1 cellular context compared by ENCODE assay signal in genomic region chr10:93393231-93393630, GRCh38.
TF ChIP-seq lines count a peak whose summit lies in the region.

No MANE protein-coding gene starts in this region.

TF ChIP-seq in HCT116, 20 proteins besides CTCF, POLR2A, EP300 and RAD21 (continued from another document):
- no peak for TF ChIP-seq ZBTB33 (IDR thresholded peaks at IDR 0.05; ENCODE audit: extremely low read depth, insufficient replicate concordance, low read length)
- TF ChIP-seq CBX3 (IDR thresholded peaks at IDR 0.05; ENCODE audit: low read depth), result no peak
- no peak for TF ChIP-seq SP1 (IDR thresholded peaks at IDR 0.05; ENCODE audit: low read depth)
- TF ChIP-seq EGR1 (IDR thresholded peaks at IDR 0.05; ENCODE audit: low read depth), result no peak
- no peak for TF ChIP-seq ZNF274 (IDR thresholded peaks at IDR 0.05; ENCODE audit: low read depth, low read length)
- no peak for TF ChIP-seq EZH2 (IDR thresholded peaks at IDR 0.05)
- no peak for TF ChIP-seq ELF1 (IDR thresholded peaks at IDR 0.05; ENCODE audit: borderline replicate concordance, low read depth)
- TF ChIP-seq ZFX (IDR thresholded peaks at IDR 0.05), result no peak
- no peak for TF ChIP-seq CEBPB (IDR thresholded peaks at IDR 0.05; ENCODE audit: low read depth)
- no peak for TF ChIP-seq ATF3 (IDR thresholded peaks at IDR 0.05)
- no peak for TF ChIP-seq YY1 (IDR thresholded peaks at IDR 0.05; ENCODE audit: extremely low read depth, insufficient replicate concordance, low read depth, low read length)
- TF ChIP-seq TCF7L2 (IDR thresholded peaks at IDR 0.05; ENCODE audit: borderline replicate concordance, extremely low read depth, insufficient read depth, insufficient read length), result no peak
- no peak for TF ChIP-seq SRF (IDR thresholded peaks at IDR 0.05; ENCODE audit: low read depth)
- TF ChIP-seq EZH2phosphoT487 (IDR thresholded peaks at IDR 0.05; ENCODE audit: borderline replicate concordance), result no peak
- no peak for TF ChIP-seq POLR2AphosphoS5 (IDR thresholded peaks at IDR 0.05; ENCODE audit: low read depth, low read length)
